Comparison of ENCODE assay signal across 1 cellular context in the genomic region with DNA sequence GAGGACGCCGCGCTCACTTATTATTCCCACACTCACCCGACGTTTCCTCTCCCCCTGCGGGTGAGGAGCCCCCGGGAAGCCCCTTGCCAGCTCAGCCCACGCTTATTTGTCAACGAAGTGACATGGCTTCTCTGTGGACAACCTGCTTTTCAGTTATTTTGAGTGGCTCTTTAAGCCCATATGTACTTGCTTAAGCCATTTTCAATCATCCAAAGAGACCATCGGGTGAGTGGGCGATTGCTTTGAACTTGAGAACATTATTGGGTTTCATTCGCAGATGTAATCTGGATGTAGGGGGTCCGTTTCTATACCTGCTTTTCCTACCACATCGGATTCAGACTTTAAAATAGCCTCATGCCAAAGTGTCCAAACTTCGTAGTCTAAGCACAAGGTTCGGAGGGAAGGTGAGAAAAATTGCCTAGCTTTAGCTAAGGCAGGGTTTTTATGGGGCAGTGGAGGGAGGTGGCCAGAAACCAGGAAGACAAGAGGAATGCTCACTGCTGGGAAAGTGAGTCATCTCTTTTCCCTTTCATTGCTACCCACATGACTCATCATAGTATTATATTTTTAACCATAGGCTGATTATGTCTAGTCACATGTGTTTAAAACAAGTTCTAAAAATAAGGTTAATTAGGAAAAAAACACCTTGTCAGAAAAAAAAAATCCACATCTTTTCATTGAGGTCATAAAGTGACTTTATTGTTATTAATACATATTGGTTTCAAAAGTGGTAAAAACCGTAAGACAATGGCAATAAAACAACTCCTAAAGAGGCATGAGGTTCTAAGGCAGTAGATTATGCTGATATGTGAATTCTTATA.
A peak's percentile ranks its signal among the peaks of the same experiment; 100 is the strongest.
TF ChIP-seq lines count a peak whose summit lies in the region.

No MANE protein-coding gene starts in this region.

TF ChIP-seq in K562, 482 proteins besides CTCF, POLR2A, EP300 and RAD21 (continued from another document and continues in another):
- TF ChIP-seq, protein P1, sequence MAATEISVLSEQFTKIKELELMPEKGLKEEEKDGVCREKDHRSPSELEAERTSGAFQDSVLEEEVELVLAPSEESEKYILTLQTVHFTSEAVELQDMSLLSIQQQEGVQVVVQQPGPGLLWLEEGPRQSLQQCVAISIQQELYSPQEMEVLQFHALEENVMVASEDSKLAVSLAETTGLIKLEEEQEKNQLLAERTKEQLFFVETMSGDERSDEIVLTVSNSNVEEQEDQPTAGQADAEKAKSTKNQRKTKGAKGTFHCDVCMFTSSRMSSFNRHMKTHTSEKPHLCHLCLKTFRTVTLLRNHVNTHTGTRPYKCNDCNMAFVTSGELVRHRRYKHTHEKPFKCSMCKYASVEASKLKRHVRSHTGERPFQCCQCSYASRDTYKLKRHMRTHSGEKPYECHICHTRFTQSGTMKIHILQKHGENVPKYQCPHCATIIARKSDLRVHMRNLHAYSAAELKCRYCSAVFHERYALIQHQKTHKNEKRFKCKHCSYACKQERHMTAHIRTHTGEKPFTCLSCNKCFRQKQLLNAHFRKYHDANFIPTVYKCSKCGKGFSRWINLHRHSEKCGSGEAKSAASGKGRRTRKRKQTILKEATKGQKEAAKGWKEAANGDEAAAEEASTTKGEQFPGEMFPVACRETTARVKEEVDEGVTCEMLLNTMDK (IDR thresholded peaks at IDR 0.05; ENCODE audit: borderline replicate concordance, insufficient read depth, low read depth, low read length, poor library complexity, severe bottlenecking): no peak
- TF ChIP-seq STAT5B (CRISPR knock-in tag; IDR thresholded peaks at IDR 0.05) (no peak), JUND (IDR thresholded peaks at IDR 0.05; ENCODE audit: borderline replicate concordance, low read depth, low read length) (peak; percentile 98), JUND (tag; IDR thresholded peaks at IDR 0.05; ENCODE audit: borderline replicate concordance, low read depth, low read length) (peak; percentile 97), ZNF217 (CRISPR knock-in tag; IDR thresholded peaks at IDR 0.05) (no peak), ZNF124 (CRISPR knock-in tag; IDR thresholded peaks at IDR 0.05) (no peak), SAFB (IDR thresholded peaks at IDR 0.05; ENCODE audit: borderline replicate concordance, low read depth, low read length) (no peak), ZNF77 (CRISPR knock-in tag; IDR thresholded peaks at IDR 0.05) (no peak), NFATC3 (IDR thresholded peaks at IDR 0.05) (no peak), SRSF1 (IDR thresholded peaks at IDR 0.05; ENCODE audit: low read depth, low read length) (no peak), KAT7 (CRISPR knock-in tag; IDR thresholded peaks at IDR 0.05; ENCODE audit: borderline replicate concordance) (no peak), MTA3 (IDR thresholded peaks at IDR 0.05; ENCODE audit: borderline replicate concordance) (peak; percentile 44; the same call in 1 of the 2 replicates), ZNF717 (CRISPR knock-in tag; IDR thresholded peaks at IDR 0.05) (no peak), CXXC5 (CRISPR knock-in tag; IDR thresholded peaks at IDR 0.05) (peak; percentile 45; the same call in 1 of the 2 replicates), MEIS2 (IDR thresholded peaks at IDR 0.05; ENCODE audit: partially characterized antibody) (no peak), PTRF (tag; IDR thresholded peaks at IDR 0.05) (peak; percentile 73), BHLHE40 (IDR thresholded peaks at IDR 0.05; ENCODE audit: low read length) (no peak), SMAD4 (CRISPR knock-in tag; conservative IDR thresholded peaks at IDR 0.05) (peak; percentile 81), ZNF444 (CRISPR knock-in tag; IDR thresholded peaks at IDR 0.05) (no peak), MXI1 (IDR thresholded peaks at IDR 0.05; ENCODE audit: low read depth, low read length) (no peak), POU5F1 (IDR thresholded peaks at IDR 0.05; ENCODE audit: borderline replicate concordance, low read depth, low read length, partially characterized antibody) (no peak), PURB (CRISPR knock-in tag; IDR thresholded peaks at IDR 0.05; ENCODE audit: low read depth) (no peak), ZNF436 (CRISPR knock-in tag; IDR thresholded peaks at IDR 0.05) (no peak), ADNP (tag; IDR thresholded peaks at IDR 0.05) (peak; percentile 53; the same call in 1 of the 2 replicates), SMARCE1 (IDR thresholded peaks at IDR 0.05) (peak; percentile 87), ZKSCAN1 (IDR thresholded peaks at IDR 0.05; ENCODE audit: low read depth, low read length) (no peak)
- TF ChIP-seq, protein P2, sequence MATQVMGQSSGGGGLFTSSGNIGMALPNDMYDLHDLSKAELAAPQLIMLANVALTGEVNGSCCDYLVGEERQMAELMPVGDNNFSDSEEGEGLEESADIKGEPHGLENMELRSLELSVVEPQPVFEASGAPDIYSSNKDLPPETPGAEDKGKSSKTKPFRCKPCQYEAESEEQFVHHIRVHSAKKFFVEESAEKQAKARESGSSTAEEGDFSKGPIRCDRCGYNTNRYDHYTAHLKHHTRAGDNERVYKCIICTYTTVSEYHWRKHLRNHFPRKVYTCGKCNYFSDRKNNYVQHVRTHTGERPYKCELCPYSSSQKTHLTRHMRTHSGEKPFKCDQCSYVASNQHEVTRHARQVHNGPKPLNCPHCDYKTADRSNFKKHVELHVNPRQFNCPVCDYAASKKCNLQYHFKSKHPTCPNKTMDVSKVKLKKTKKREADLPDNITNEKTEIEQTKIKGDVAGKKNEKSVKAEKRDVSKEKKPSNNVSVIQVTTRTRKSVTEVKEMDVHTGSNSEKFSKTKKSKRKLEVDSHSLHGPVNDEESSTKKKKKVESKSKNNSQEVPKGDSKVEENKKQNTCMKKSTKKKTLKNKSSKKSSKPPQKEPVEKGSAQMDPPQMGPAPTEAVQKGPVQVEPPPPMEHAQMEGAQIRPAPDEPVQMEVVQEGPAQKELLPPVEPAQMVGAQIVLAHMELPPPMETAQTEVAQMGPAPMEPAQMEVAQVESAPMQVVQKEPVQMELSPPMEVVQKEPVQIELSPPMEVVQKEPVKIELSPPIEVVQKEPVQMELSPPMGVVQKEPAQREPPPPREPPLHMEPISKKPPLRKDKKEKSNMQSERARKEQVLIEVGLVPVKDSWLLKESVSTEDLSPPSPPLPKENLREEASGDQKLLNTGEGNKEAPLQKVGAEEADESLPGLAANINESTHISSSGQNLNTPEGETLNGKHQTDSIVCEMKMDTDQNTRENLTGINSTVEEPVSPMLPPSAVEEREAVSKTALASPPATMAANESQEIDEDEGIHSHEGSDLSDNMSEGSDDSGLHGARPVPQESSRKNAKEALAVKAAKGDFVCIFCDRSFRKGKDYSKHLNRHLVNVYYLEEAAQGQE (CRISPR knock-in tag; IDR thresholded peaks at IDR 0.05; ENCODE audit: low read depth): no peak
- TF ChIP-seq, protein P3, sequence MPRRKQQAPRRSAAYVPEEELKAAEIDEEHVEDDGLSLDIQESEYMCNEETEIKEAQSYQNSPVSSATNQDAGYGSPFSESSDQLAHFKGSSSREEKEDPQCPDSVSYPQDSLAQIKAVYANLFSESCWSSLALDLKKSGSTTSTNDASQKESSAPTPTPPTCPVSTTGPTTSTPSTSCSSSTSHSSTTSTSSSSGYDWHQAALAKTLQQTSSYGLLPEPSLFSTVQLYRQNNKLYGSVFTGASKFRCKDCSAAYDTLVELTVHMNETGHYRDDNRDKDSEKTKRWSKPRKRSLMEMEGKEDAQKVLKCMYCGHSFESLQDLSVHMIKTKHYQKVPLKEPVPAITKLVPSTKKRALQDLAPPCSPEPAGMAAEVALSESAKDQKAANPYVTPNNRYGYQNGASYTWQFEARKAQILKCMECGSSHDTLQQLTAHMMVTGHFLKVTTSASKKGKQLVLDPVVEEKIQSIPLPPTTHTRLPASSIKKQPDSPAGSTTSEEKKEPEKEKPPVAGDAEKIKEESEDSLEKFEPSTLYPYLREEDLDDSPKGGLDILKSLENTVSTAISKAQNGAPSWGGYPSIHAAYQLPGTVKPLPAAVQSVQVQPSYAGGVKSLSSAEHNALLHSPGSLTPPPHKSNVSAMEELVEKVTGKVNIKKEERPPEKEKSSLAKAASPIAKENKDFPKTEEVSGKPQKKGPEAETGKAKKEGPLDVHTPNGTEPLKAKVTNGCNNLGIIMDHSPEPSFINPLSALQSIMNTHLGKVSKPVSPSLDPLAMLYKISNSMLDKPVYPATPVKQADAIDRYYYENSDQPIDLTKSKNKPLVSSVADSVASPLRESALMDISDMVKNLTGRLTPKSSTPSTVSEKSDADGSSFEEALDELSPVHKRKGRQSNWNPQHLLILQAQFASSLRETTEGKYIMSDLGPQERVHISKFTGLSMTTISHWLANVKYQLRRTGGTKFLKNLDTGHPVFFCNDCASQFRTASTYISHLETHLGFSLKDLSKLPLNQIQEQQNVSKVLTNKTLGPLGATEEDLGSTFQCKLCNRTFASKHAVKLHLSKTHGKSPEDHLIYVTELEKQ (CRISPR knock-in tag; IDR thresholded peaks at IDR 0.05): 0 out of 2 replicates have a peak, but pooled peaks have one; percentile 30
- TF ChIP-seq, protein P4, sequence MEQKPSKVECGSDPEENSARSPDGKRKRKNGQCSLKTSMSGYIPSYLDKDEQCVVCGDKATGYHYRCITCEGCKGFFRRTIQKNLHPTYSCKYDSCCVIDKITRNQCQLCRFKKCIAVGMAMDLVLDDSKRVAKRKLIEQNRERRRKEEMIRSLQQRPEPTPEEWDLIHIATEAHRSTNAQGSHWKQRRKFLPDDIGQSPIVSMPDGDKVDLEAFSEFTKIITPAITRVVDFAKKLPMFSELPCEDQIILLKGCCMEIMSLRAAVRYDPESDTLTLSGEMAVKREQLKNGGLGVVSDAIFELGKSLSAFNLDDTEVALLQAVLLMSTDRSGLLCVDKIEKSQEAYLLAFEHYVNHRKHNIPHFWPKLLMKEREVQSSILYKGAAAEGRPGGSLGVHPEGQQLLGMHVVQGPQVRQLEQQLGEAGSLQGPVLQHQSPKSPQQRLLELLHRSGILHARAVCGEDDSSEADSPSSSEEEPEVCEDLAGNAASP (IDR thresholded peaks at IDR 0.05): no peak
- TF ChIP-seq, protein P5, sequence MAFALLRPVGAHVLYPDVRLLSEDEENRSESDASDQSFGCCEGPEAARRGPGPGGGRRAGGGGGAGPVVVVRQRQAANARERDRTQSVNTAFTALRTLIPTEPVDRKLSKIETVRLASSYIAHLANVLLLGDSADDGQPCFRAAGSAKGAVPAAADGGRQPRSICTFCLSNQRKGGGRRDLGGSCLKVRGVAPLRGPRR (CRISPR knock-in tag; IDR thresholded peaks at IDR 0.05): 0 out of 2 replicates have a peak, but pooled peaks have one; percentile 12
- TF ChIP-seq, protein P6, sequence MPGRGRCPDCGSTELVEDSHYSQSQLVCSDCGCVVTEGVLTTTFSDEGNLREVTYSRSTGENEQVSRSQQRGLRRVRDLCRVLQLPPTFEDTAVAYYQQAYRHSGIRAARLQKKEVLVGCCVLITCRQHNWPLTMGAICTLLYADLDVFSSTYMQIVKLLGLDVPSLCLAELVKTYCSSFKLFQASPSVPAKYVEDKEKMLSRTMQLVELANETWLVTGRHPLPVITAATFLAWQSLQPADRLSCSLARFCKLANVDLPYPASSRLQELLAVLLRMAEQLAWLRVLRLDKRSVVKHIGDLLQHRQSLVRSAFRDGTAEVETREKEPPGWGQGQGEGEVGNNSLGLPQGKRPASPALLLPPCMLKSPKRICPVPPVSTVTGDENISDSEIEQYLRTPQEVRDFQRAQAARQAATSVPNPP (IDR thresholded peaks at IDR 0.05; ENCODE audit: borderline replicate concordance, insufficient read depth, insufficient read length): no peak
- TF ChIP-seq, protein P7, sequence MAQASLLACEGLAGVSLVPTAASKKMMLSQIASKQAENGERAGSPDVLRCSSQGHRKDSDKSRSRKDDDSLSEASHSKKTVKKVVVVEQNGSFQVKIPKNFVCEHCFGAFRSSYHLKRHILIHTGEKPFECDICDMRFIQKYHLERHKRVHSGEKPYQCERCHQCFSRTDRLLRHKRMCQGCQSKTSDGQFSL (CRISPR knock-in tag; IDR thresholded peaks at IDR 0.05): no peak
- TF ChIP-seq, protein P7 (tag; IDR thresholded peaks at IDR 0.05): peak in 1 of 2 experiments; percentile 91; a peak in 2 of 4 replicates
- TF ChIP-seq, protein P8, sequence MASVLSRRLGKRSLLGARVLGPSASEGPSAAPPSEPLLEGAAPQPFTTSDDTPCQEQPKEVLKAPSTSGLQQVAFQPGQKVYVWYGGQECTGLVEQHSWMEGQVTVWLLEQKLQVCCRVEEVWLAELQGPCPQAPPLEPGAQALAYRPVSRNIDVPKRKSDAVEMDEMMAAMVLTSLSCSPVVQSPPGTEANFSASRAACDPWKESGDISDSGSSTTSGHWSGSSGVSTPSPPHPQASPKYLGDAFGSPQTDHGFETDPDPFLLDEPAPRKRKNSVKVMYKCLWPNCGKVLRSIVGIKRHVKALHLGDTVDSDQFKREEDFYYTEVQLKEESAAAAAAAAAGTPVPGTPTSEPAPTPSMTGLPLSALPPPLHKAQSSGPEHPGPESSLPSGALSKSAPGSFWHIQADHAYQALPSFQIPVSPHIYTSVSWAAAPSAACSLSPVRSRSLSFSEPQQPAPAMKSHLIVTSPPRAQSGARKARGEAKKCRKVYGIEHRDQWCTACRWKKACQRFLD (CRISPR knock-in tag; IDR thresholded peaks at IDR 0.05): peak; percentile 43; the same call in 1 of the 2 replicates
- TF ChIP-seq, protein P9, sequence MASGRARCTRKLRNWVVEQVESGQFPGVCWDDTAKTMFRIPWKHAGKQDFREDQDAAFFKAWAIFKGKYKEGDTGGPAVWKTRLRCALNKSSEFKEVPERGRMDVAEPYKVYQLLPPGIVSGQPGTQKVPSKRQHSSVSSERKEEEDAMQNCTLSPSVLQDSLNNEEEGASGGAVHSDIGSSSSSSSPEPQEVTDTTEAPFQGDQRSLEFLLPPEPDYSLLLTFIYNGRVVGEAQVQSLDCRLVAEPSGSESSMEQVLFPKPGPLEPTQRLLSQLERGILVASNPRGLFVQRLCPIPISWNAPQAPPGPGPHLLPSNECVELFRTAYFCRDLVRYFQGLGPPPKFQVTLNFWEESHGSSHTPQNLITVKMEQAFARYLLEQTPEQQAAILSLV (tag; IDR thresholded peaks at IDR 0.05): peak; percentile 84; the same call in 1 of the 2 replicates
- TF ChIP-seq, protein P10, sequence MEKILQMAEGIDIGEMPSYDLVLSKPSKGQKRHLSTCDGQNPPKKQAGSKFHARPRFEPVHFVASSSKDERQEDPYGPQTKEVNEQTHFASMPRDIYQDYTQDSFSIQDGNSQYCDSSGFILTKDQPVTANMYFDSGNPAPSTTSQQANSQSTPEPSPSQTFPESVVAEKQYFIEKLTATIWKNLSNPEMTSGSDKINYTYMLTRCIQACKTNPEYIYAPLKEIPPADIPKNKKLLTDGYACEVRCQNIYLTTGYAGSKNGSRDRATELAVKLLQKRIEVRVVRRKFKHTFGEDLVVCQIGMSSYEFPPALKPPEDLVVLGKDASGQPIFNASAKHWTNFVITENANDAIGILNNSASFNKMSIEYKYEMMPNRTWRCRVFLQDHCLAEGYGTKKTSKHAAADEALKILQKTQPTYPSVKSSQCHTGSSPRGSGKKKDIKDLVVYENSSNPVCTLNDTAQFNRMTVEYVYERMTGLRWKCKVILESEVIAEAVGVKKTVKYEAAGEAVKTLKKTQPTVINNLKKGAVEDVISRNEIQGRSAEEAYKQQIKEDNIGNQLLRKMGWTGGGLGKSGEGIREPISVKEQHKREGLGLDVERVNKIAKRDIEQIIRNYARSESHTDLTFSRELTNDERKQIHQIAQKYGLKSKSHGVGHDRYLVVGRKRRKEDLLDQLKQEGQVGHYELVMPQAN (IDR thresholded peaks at IDR 0.05; ENCODE audit: borderline replicate concordance): no peak
